ENCODE assay signal across 27 cellular contexts in genomic region chr5:95624368-95624767, GRCh38. TPM values are rescaled to one million over a fixed set of nuclear protein-coding genes. Genes with fewer than 3 reads are reported as not detected.
DNase-seq lines count a peak whose midpoint lies in the region; ATAC-seq, FAIRE-seq and TF ChIP-seq lines count a peak whose summit lies in the region.
"Had no signal": no experiment of that assay in that cellular context is flagged by ENCODE, and none has a peak within 500 bp of the region (broad histone marks: within the 10 kb centered on the region; RNA-seq: fewer than 3 reads in every experiment).

No MANE protein-coding gene starts in this region.

- no peaks in the 10 kb centered on the region for H4K20me1 ChIP-seq in K562 (replicated peaks; ENCODE audit: control insufficient read depth, insufficient read depth, low read length)
- H4K20me1 ChIP-seq: BLaER1 had no signal

- no peaks in the 10 kb centered on the region for H3K9me3 ChIP-seq in CD4-positive, alpha-beta memory T cell (ENCODE audit: control insufficient read depth in 1 of 2, low read length in 2 of 2)
- H3K9me3 ChIP-seq in K562 (replicated peaks; ENCODE audit: control insufficient read depth, insufficient read depth, low read depth, low read length), result no peaks in the 10 kb centered on the region
- H3K9me3 ChIP-seq: BE2C, BLaER1, Caco-2 had no signal

- no peak for TF ChIP-seq CTCF in K562 (IDR thresholded peaks at IDR 0.05 in 2 of 3, conservative IDR thresholded peaks at IDR 0.05 in 1 of 3; ENCODE audit: insufficient read depth in 2 of 3, low read depth in 1 of 3, low read length in 3 of 3)

- peaks cover 0 to 2% (median 0%) of the 10 kb centered on the region in 8 donors for H3K9me3 Mint-ChIP-seq in CD4-positive, alpha-beta memory T cell
- peaks cover 8% of the 10 kb centered on the region for H3K9me3 Mint-ChIP-seq in activated T-helper 17 cell treated with anti-CD3 and anti-CD28 coated beads, Interleukin-2, amount 50 U/mL, for 72 hours
- H3K9me3 Mint-ChIP-seq: CD8-positive, alpha-beta T cell had no signal

- no peaks in the 10 kb centered on the region for H3K27me3 ChIP-seq in CD4-positive, alpha-beta memory T cell (ENCODE audit: insufficient read depth, low read length)
- H3K27me3 ChIP-seq in K562 (ENCODE audit: control insufficient read depth in 2 of 2, insufficient read depth in 2 of 2, low read length in 2 of 2), result no peaks in the 10 kb centered on the region
- H3K27me3 ChIP-seq: BE2C had no signal

- no peak overlapping the region for H3K27ac ChIP-seq in CD4-positive, alpha-beta memory T cell (ENCODE audit: low read depth, low read length)
- H3K27ac ChIP-seq in K562 (ENCODE audit: extremely low read depth, low read depth, low read length), result no peak overlapping the region
- H3K27ac ChIP-seq: BLaER1 had no signal

- H3K4me1 Mint-ChIP-seq in CD4-positive, alpha-beta memory T cell, result peaks cover 31 to 50% (median 39%) of the 10 kb centered on the region in 4 donors
- H3K4me1 Mint-ChIP-seq in activated T-helper 17 cell treated with anti-CD3 and anti-CD28 coated beads, Interleukin-2, amount 50 U/mL, for 72 hours, result peaks cover 26% of the 10 kb centered on the region

- H3K9ac ChIP-seq in K562 (ENCODE audit: insufficient read depth in 1 of 2, low read depth in 2 of 2, low read length in 2 of 2), result no peak overlapping the region
- H3K9ac ChIP-seq: BLaER1 had no signal

- CTCF ChIA-PET in CD4-positive, alpha-beta memory T cell (lab: Charles Lee; ENCODE audit: partially characterized antibody), result interaction anchor here (1.1 to 7.7 kb wide), 3 partner anchors 7 to 68 kb away, joined by 4 to 89 read pairs (median 20); partner anchors contain the start of genes ARSK, RFESD and SKIC3
- CTCF ChIA-PET in K562 (lab: Yijun Ruan, JAX; ENCODE audit: low intra/inter-chr PET ratio), result no interaction called here

- peak overlapping the region in 2 of 8 donors; percentile 51 to 59 for H3K4me3 Mint-ChIP-seq in CD4-positive, alpha-beta memory T cell
- H3K4me3 Mint-ChIP-seq in activated T-helper 17 cell treated with anti-CD3 and anti-CD28 coated beads, Interleukin-2, amount 50 U/mL, for 72 hours, result peak overlapping the region; percentile 18
- H3K4me3 Mint-ChIP-seq: CD14-positive monocyte; CD4-positive, CD25-positive, alpha-beta regulatory T cell; CD8-positive, alpha-beta T cell had no signal

- POLR2A ChIA-PET in CD4-positive, alpha-beta memory T cell (lab: Charles Lee; ENCODE audit: partially characterized antibody), result interaction anchor here (4.3 to 5.8 kb wide), 3 partner anchors 7 to 68 kb away, joined by 62 to 110 read pairs (median 87); partner anchors contain the start of genes ARSK, RFESD and SKIC3
- POLR2A ChIA-PET in K562 (lab: Yijun Ruan, JAX), result interaction anchor here (0.9 to 2.3 kb wide), 2 partner anchors 7 to 11 kb away, joined by 3 to 12 read pairs; no protein-coding TSS in a partner anchor

- peaks cover 0 to 3% of the 10 kb centered on the region in 2 donors for H3K36me3 Mint-ChIP-seq in CD4-positive, alpha-beta memory T cell
- no peaks in the 10 kb centered on the region for H3K36me3 Mint-ChIP-seq in activated T-helper 17 cell treated with anti-CD3 and anti-CD28 coated beads, Interleukin-2, amount 50 U/mL, for 72 hours (ENCODE audit: low read depth)
- H3K36me3 Mint-ChIP-seq: CD14-positive monocyte had no signal

- no peak for DNase-seq in CD4-positive, alpha-beta memory T cell
- DNase-seq in MV-4-11 (lab: John Stamatoyannopoulos, UW), result peak; percentile 15
- no peak for DNase-seq in K562 (ENCODE audit: extremely low read depth in 1 of 4, low spot score in 3 of 4)
- no peak for DNase-seq in stimulated activated CD8-positive, alpha-beta memory T cell treated with anti-CD3 and anti-CD28 coated beads, Interleukin-4, amount 100 ng/mL, for 48 hours
- no peak for DNase-seq in GOT3 (lab: John Stamatoyannopoulos, UW)
- DNase-seq: 8988T; ACHN; BE2C; C1 segment of cervical spinal cord; Caco-2; Calu3; CD4-positive, CD25-positive, alpha-beta regulatory T cell; CD8-positive, alpha-beta T cell; DMS79 treated with DMSO at 0.1 percent for 48 hours; GF-D8 had no signal

- no peak overlapping the region for H3K4me2 ChIP-seq in K562 (ENCODE audit: insufficient read depth, low read length)
- H3K4me2 ChIP-seq: BLaER1 had no signal

- no peak for TF ChIP-seq RAD21 in K562 (CRISPR knock-in tag; conservative IDR thresholded peaks at IDR 0.05 in 1 of 2, IDR thresholded peaks at IDR 0.05 in 1 of 2)

- no peak for ATAC-seq in activated T-helper 17 cell treated with anti-CD3 and anti-CD28 coated beads, Interleukin-2, amount 50 U/mL, for 72 hours (replicated peaks)
- ATAC-seq in K562 (no peak), HG03521 (IDR thresholded peaks at IDR 0.05; ENCODE audit: unreplicated experiment) (no peak), GM18868 (IDR thresholded peaks at IDR 0.05; ENCODE audit: unreplicated experiment) (no peak)
- ATAC-seq: CD8-positive, alpha-beta T cell had no signal

- FAIRE-seq in K562 (lab: Jason Lieb, UNC), result no peak
- FAIRE-seq: A204.1, D721Med, G401.6, GM12892, GM18507, GM19239 had no signal

- 21% methylated on average over 2 of the region's 2 CpGs for WGBS in K562 (ENCODE audit: insufficient coverage, low coverage, missing lambda C conversion rate)

- H3K36me3 ChIP-seq in CD4-positive, alpha-beta memory T cell (ENCODE audit: insufficient read depth, low read length), result no peaks in the 10 kb centered on the region
- no peaks in the 10 kb centered on the region for H3K36me3 ChIP-seq in K562 (ENCODE audit: control insufficient read depth, insufficient read depth, low read length)
- H3K36me3 ChIP-seq: BE2C, BLaER1 had no signal

- peak overlapping the region; percentile 48; the same call in 1 of the 2 replicates for H2AFZ ChIP-seq in K562 (ENCODE audit: low read depth, low read length)

- no peak for TF ChIP-seq EP300 in K562 (IDR thresholded peaks at IDR 0.05; ENCODE audit: low read length)

- H3K4me1 ChIP-seq in CD4-positive, alpha-beta memory T cell (ENCODE audit: insufficient read depth, low read length), result peaks cover 50% of the 10 kb centered on the region
- H3K4me1 ChIP-seq in K562 (replicated peaks in 1 of 2; ENCODE audit: control insufficient read depth in 2 of 2, insufficient read depth in 2 of 2, low read length in 2 of 2), result no peaks in the 10 kb centered on the region
- H3K4me1 ChIP-seq: BE2C, Caco-2 had no signal

- H3K27ac Mint-ChIP-seq in CD4-positive, alpha-beta memory T cell, result peak overlapping the region; percentile 47 to 93 (median 77)
- peak overlapping the region; percentile 49 for H3K27ac Mint-ChIP-seq in activated T-helper 17 cell treated with anti-CD3 and anti-CD28 coated beads, Interleukin-2, amount 50 U/mL, for 72 hours
- H3K27ac Mint-ChIP-seq: CD14-positive monocyte; CD4-positive, CD25-positive, alpha-beta regulatory T cell; CD8-positive, alpha-beta T cell had no signal

- no peak overlapping the region for H3K4me3 ChIP-seq in CD4-positive, alpha-beta memory T cell (ENCODE audit: low read length in 2 of 2)
- H3K4me3 ChIP-seq in K562, result no peak overlapping the region
- H3K4me3 ChIP-seq: BLaER1 had no signal

- H3K79me2 ChIP-seq in K562 (ENCODE audit: control insufficient read depth, insufficient read depth, low read length), result no peaks in the 10 kb centered on the region

- in situ Hi-C loops in K562 (cut with MboI), result no loop called here

- intact Hi-C loops in CD4-positive, alpha-beta memory T cell (cut with micrococcal nuclease), result loop anchor here (5.0 kb wide), 1 partner anchor 338 kb away; the partner anchor contains the start of gene ELL2
- intact Hi-C loops in K562 (cut with micrococcal nuclease), result no loop called here

- no TSS peak for BruUV-seq in K562 (replicated peaks; lab: Mats Ljungman, UMichigan)

- H3K9me1 ChIP-seq in K562 (ENCODE audit: control insufficient read depth, insufficient read depth, low read length), result no peaks in the 10 kb centered on the region

- H3K27me3 Mint-ChIP-seq in CD4-positive, alpha-beta memory T cell, result no peaks in the 10 kb centered on the region
- H3K27me3 Mint-ChIP-seq in activated T-helper 17 cell treated with anti-CD3 and anti-CD28 coated beads, Interleukin-2, amount 50 U/mL, for 72 hours, result no peaks in the 10 kb centered on the region

- TF ChIP-seq POLR2A in K562 (conservative IDR thresholded peaks at IDR 0.05), result no peak

RNA-seq across cellular contexts. Expression of gene GPR150, which starts 4.5 kb away (rescaled TPM):
- 1 to 10 TPM; 1.5 to 2.4 TPM for total RNA-seq in CD4-positive, alpha-beta memory T cell
- polyA plus RNA-seq in CD4-positive, alpha-beta memory T cell, result 1 to 10 TPM; 3.1 to 6.1 TPM
- total RNA-seq in activated T-helper 17 cell treated with anti-CD3 and anti-CD28 coated beads, Interleukin-2, amount 50 U/mL, for 72 hours, result under 1 TPM; 0.35 to 0.61 TPM
- not detected in 2 replicates for total RNA-seq in K562 (2011; cell fraction: chromatin; rRNA removed; ENCODE audit: low replicate concordance)
- not detected in 2 replicates for total RNA-seq in K562 (2011; cell fraction: nucleolus; rRNA removed)
- total RNA-seq in K562 (2011; cell fraction: nucleoplasm; rRNA removed), result not detected in 2 replicates
- not detected in 2 replicates for total RNA-seq in K562 (2014; rRNA removed)
- total RNA-seq in K562 (2014; rRNA removed; fragmentation: Illumina TruSeq; extraction: Trizol), result not detected in 2 replicates
- total RNA-seq in K562 (2015; rRNA removed; fragmentation: Illumina TruSeq; extraction: Trizol), result not detected in 2 replicates
- not detected in 2 replicates for total RNA-seq in K562 (2021)
- not detected in 2 replicates for polyA plus RNA-seq in K562 (2011; rRNA removed)
- not detected in 2 replicates for polyA plus RNA-seq in K562 (2011; cell fraction: cytosol; rRNA removed)
- not detected in 2 replicates for polyA plus RNA-seq in K562 (2011; cell fraction: nucleus; rRNA removed)
- not detected in 2 replicates for polyA plus RNA-seq in K562 (2012)
- not detected in 2 replicates for polyA plus RNA-seq in K562 (2014; fragmentation: Illumina TruSeq; extraction: Trizol)
- not detected for polyA plus RNA-seq in K562 (2014; fragmentation: Nextera tagmentation; extraction: Ambion mirVana)
- not detected in 2 replicates for polyA plus RNA-seq in K562 (2014; rRNA removed)
- not detected in 2 replicates for polyA minus RNA-seq in K562 (2011; rRNA and poly(A)+ RNA removed)
- not detected in 2 replicates for polyA minus RNA-seq in K562 (2011; cell fraction: cytosol; rRNA and poly(A)+ RNA removed)
- not detected in 2 replicates for polyA minus RNA-seq in K562 (2011; cell fraction: nucleus; rRNA and poly(A)+ RNA removed)
- polyA plus RNA-seq: CD14-positive monocyte had no signal

RNA-seq across cellular contexts. Expression of gene RFESD, which starts 22.2 kb away (rescaled TPM):
- 1 to 10 TPM; 9.1 to 9.3 TPM for total RNA-seq in CD4-positive, alpha-beta memory T cell
- 10 to 100 TPM in 1 of 2 donors, 1 to 10 TPM in 1; 9.9 to 11.8 TPM for polyA plus RNA-seq in CD4-positive, alpha-beta memory T cell
- 1 to 10 TPM; 4.2 to 9.3 TPM for total RNA-seq in activated T-helper 17 cell treated with anti-CD3 and anti-CD28 coated beads, Interleukin-2, amount 50 U/mL, for 72 hours
- total RNA-seq in K562 (2011; cell fraction: chromatin; rRNA removed; ENCODE audit: low replicate concordance), result 53.1 and 146 TPM in 2 replicates
- 30.5 and 38.8 TPM in 2 replicates for total RNA-seq in K562 (2011; cell fraction: nucleolus; rRNA removed)
- total RNA-seq in K562 (2011; cell fraction: nucleoplasm; rRNA removed), result 87.9 and 144 TPM in 2 replicates
- total RNA-seq in K562 (2014; rRNA removed), result 59.6 and 62.3 TPM in 2 replicates
- 192 and 220 TPM in 2 replicates for total RNA-seq in K562 (2014; rRNA removed; fragmentation: Illumina TruSeq; extraction: Trizol)
- 128 and 140 TPM in 2 replicates for total RNA-seq in K562 (2015; rRNA removed; fragmentation: Illumina TruSeq; extraction: Trizol)
- total RNA-seq in K562 (2021), result 128 and 129 TPM in 2 replicates
- 106 and 218 TPM in 2 replicates for polyA plus RNA-seq in K562 (2011; rRNA removed)
- 21.1 and 32.0 TPM in 2 replicates for polyA plus RNA-seq in K562 (2011; cell fraction: cytosol; rRNA removed)
- polyA plus RNA-seq in K562 (2011; cell fraction: nucleus; rRNA removed), result 44.8 and 55.3 TPM in 2 replicates
- 47.8 and 127 TPM in 2 replicates for polyA plus RNA-seq in K562 (2012)
- polyA plus RNA-seq in K562 (2014; fragmentation: Illumina TruSeq; extraction: Trizol), result 120 and 129 TPM in 2 replicates
- 100 to 1,000 TPM; 506 to 600 TPM for polyA plus RNA-seq in K562 (2014; fragmentation: Nextera tagmentation; extraction: Ambion mirVana)
- polyA plus RNA-seq in K562 (2014; rRNA removed), result 102 and 125 TPM in 2 replicates
- 78.8 and 104 TPM in 2 replicates for polyA minus RNA-seq in K562 (2011; rRNA and poly(A)+ RNA removed)
- polyA minus RNA-seq in K562 (2011; cell fraction: cytosol; rRNA and poly(A)+ RNA removed), result 27.6 and 34.3 TPM in 2 replicates
- polyA minus RNA-seq in K562 (2011; cell fraction: nucleus; rRNA and poly(A)+ RNA removed), result 66.6 and 78.3 TPM in 2 replicates

RNA-seq across cellular contexts. Expression of gene SPATA9, which starts 58.4 kb away (rescaled TPM):
- total RNA-seq in CD4-positive, alpha-beta memory T cell, result not detected
- polyA plus RNA-seq in CD4-positive, alpha-beta memory T cell, result under 1 TPM in 1 of 2 donors, not detected in 1; 0.09 TPM
- not detected for total RNA-seq in activated T-helper 17 cell treated with anti-CD3 and anti-CD28 coated beads, Interleukin-2, amount 50 U/mL, for 72 hours
- total RNA-seq in K562 (2011; cell fraction: chromatin; rRNA removed; ENCODE audit: low replicate concordance), result not detected in 2 replicates
- not detected in 2 replicates for total RNA-seq in K562 (2011; cell fraction: nucleolus; rRNA removed)
- total RNA-seq in K562 (2011; cell fraction: nucleoplasm; rRNA removed), result not detected in 2 replicates
- 0.24 TPM in 1 of 2 replicates, not detected in the other for total RNA-seq in K562 (2014; rRNA removed)
- not detected in 2 replicates for total RNA-seq in K562 (2014; rRNA removed; fragmentation: Illumina TruSeq; extraction: Trizol)
- total RNA-seq in K562 (2015; rRNA removed; fragmentation: Illumina TruSeq; extraction: Trizol), result 0.40 TPM in 1 of 2 replicates, not detected in the other
- total RNA-seq in K562 (2021), result 0.11 TPM in 1 of 2 replicates, not detected in the other
- 0.28 and 0.38 TPM in 2 replicates for polyA plus RNA-seq in K562 (2011; rRNA removed)
- 0.09 TPM in 1 of 2 replicates, not detected in the other for polyA plus RNA-seq in K562 (2011; cell fraction: cytosol; rRNA removed)
- polyA plus RNA-seq in K562 (2011; cell fraction: nucleus; rRNA removed), result 0.14 and 0.24 TPM in 2 replicates
- polyA plus RNA-seq in K562 (2012), result 1.6 and 1.8 TPM in 2 replicates
- polyA plus RNA-seq in K562 (2014; fragmentation: Illumina TruSeq; extraction: Trizol), result 0.16 TPM in 1 of 2 replicates, not detected in the other
- 1 to 10 TPM; 3.4 to 5.5 TPM for polyA plus RNA-seq in K562 (2014; fragmentation: Nextera tagmentation; extraction: Ambion mirVana)
- polyA plus RNA-seq in K562 (2014; rRNA removed), result 0.05 and 0.16 TPM in 2 replicates
- 0.18 TPM in 1 of 2 replicates, not detected in the other for polyA minus RNA-seq in K562 (2011; rRNA and poly(A)+ RNA removed)
- polyA minus RNA-seq in K562 (2011; cell fraction: cytosol; rRNA and poly(A)+ RNA removed), result not detected in 2 replicates
- not detected in 2 replicates for polyA minus RNA-seq in K562 (2011; cell fraction: nucleus; rRNA and poly(A)+ RNA removed)
- total RNA-seq: A673; Calu3; CD4-positive, CD25-positive, alpha-beta regulatory T cell; CD8-positive, alpha-beta T cell had no signal
- polyA plus RNA-seq: CD14-positive monocyte had no signal
